In the genomic region with DNA sequence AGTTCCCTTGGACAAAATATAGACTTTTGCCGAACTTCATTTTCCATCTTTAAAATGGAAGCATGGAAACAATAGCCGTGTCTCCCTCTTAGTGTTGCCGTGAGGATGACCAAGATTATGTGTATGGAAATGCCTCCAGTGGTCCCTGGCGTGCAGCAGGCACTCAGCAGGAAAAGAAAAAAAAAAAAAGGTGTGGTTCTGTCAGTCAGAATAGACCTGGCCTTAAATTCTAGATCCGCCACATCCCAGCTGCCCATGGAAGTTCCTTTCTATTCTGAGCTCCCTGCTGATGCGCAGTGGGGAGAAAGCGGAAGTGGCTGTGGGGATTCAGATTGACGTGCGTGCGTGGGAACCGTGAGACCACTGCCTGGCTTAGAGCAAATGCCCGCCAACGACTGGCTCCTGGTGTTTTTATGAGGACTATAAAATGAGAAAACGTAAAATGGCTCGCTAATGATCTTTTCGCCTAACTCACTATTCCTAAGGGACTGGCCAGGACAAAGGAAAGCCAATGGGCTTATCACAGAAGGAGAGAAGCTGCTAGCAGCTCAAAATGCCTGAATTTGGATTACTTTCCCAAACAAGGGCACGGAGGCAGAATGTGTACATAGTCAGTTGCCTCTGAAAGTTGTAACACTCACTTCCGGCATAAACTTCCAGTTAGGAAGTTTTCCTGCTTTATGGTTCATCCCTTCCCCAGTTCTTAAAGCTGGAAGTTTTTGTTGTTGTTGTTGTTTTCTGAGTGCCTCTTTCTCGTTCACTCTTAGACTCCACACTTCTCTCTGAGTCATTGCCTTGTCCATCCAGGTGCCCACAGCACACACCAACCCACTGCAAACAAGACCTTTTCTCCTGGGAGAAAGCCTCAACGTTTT, we compare ENCODE assay signal across 17 cellular contexts. TPM values are rescaled to one million over a fixed set of nuclear protein-coding genes. Genes with fewer than 3 reads are reported as not detected.
"Had no signal": no experiment of that assay in that cellular context is flagged by ENCODE, and none has a peak within 500 bp of the region (broad histone marks: within the 10 kb centered on the region; RNA-seq: fewer than 3 reads in every experiment).

No MANE protein-coding gene starts in this region.

- H3K27ac ChIP-seq: heart left ventricle, psoas muscle, right lobe of liver, suprapubic skin, WERI-Rb-1 had no signal

- H3K9me3 ChIP-seq: heart left ventricle, psoas muscle, right lobe of liver, suprapubic skin had no signal

- H3K27me3 ChIP-seq: right lobe of liver had no signal

- H3K4me3 ChIP-seq: heart left ventricle, psoas muscle, right lobe of liver, suprapubic skin had no signal

- H3K27ac Mint-ChIP-seq: activated CD8-positive, alpha-beta T cell treated with anti-CD3 and anti-CD28 coated beads, Interleukin-2, amount 10 ng/mL, durations not matched to agents 7 days and 5 days; activated T-helper 1 cell treated with anti-CD3 and anti-CD28 coated beads, Interleukin-12 subunit alpha, Interleukin-12 subunit beta, Interleukin-2, Interleukin-4 antibody, amounts not matched to agents 30 ng/mL and 10 ng/mL and 1 ng/mL, durations not matched to agents 14 hours and 24 hours and 36 hours; T-cell; type B pancreatic cell had no signal

- H3K4me1 Mint-ChIP-seq: naive thymus-derived CD8-positive, alpha-beta T cell; T-cell had no signal

- H3K36me3 ChIP-seq: heart left ventricle, right lobe of liver, suprapubic skin, WERI-Rb-1 had no signal

- H3K4me3 Mint-ChIP-seq: activated CD8-positive, alpha-beta T cell treated with anti-CD3 and anti-CD28 coated beads, Interleukin-2, amount 10 ng/mL, durations not matched to agents 7 days and 5 days; activated T-helper 1 cell treated with anti-CD3 and anti-CD28 coated beads, Interleukin-12 subunit alpha, Interleukin-12 subunit beta, Interleukin-2, Interleukin-4 antibody, amounts not matched to agents 30 ng/mL and 10 ng/mL and 1 ng/mL, durations not matched to agents 14 hours and 24 hours and 36 hours; naive thymus-derived CD8-positive, alpha-beta T cell; T-cell; type B pancreatic cell had no signal

- DNase-seq: activated CD4-positive, alpha-beta T cell treated with anti-CD3 and anti-CD28 coated beads for 4 hours; activated CD8-positive, alpha-beta T cell treated with anti-CD3 and anti-CD28 coated beads, Interleukin-2, amount 10 ng/mL, durations not matched to agents 7 days and 5 days; activated naive CD4-positive, alpha-beta T cell treated with Interleukin-2 at 50 U/mL for 16 hours; heart left ventricle; midbrain; naive thymus-derived CD8-positive, alpha-beta T cell; occipital lobe; psoas muscle; right lobe of liver; stimulated activated CD4-positive, alpha-beta T cell treated with anti-CD3 and anti-CD28 coated beads, Interleukin-4, amount 100 ng/mL, for 1 hour; stimulated activated CD8-positive, alpha-beta memory T cell treated with anti-CD3 and anti-CD28 coated beads, Interleukin-4, amount 100 ng/mL, for 48 hours; stimulated activated naive CD8-positive, alpha-beta T cell treated with anti-CD3 and anti-CD28 coated beads, Interleukin-15, Interleukin-2, amounts not matched to agents 100 U/mL and 50 U/mL, for 24 hours; T-cell; WERI-Rb-1 had no signal

- ATAC-seq: activated CD8-positive, alpha-beta T cell treated with anti-CD3 and anti-CD28 coated beads, Interleukin-2, amount 10 ng/mL, durations not matched to agents 7 days and 5 days; heart left ventricle; naive thymus-derived CD8-positive, alpha-beta T cell; psoas muscle; right lobe of liver; stimulated activated naive CD8-positive, alpha-beta T cell treated with anti-CD3 and anti-CD28 coated beads, Interleukin-15, Interleukin-2, amounts not matched to agents 100 U/mL and 50 U/mL, for 24 hours; T-cell had no signal

- H3K9me3 Mint-ChIP-seq: activated T-helper 1 cell treated with anti-CD3 and anti-CD28 coated beads, Interleukin-12 subunit alpha, Interleukin-12 subunit beta, Interleukin-2, Interleukin-4 antibody, amounts not matched to agents 30 ng/mL and 10 ng/mL and 1 ng/mL, durations not matched to agents 14 hours and 24 hours and 36 hours; type B pancreatic cell had no signal

- H3K36me3 Mint-ChIP-seq: naive thymus-derived CD8-positive, alpha-beta T cell; T-cell; type B pancreatic cell had no signal

- H3K4me1 ChIP-seq: psoas muscle, right lobe of liver, suprapubic skin had no signal

RNA-seq across cellular contexts. Expression of gene PDE10A, which starts 11.4 kb away (rescaled TPM):
- total RNA-seq: activated CD8-positive, alpha-beta T cell treated with anti-CD3 and anti-CD28 coated beads, Interleukin-2, amount 10 ng/mL, durations not matched to agents 7 days and 5 days; activated T-helper 1 cell treated with anti-CD3 and anti-CD28 coated beads, Interleukin-12 subunit alpha, Interleukin-12 subunit beta, Interleukin-2, Interleukin-4 antibody, amounts not matched to agents 30 ng/mL and 10 ng/mL and 1 ng/mL, durations not matched to agents 14 hours and 24 hours and 36 hours; naive thymus-derived CD8-positive, alpha-beta T cell had no signal
- polyA plus RNA-seq: naive thymus-derived CD8-positive, alpha-beta T cell had no signal
